8 cellular contexts compared by ENCODE assay signal in the genomic region with DNA sequence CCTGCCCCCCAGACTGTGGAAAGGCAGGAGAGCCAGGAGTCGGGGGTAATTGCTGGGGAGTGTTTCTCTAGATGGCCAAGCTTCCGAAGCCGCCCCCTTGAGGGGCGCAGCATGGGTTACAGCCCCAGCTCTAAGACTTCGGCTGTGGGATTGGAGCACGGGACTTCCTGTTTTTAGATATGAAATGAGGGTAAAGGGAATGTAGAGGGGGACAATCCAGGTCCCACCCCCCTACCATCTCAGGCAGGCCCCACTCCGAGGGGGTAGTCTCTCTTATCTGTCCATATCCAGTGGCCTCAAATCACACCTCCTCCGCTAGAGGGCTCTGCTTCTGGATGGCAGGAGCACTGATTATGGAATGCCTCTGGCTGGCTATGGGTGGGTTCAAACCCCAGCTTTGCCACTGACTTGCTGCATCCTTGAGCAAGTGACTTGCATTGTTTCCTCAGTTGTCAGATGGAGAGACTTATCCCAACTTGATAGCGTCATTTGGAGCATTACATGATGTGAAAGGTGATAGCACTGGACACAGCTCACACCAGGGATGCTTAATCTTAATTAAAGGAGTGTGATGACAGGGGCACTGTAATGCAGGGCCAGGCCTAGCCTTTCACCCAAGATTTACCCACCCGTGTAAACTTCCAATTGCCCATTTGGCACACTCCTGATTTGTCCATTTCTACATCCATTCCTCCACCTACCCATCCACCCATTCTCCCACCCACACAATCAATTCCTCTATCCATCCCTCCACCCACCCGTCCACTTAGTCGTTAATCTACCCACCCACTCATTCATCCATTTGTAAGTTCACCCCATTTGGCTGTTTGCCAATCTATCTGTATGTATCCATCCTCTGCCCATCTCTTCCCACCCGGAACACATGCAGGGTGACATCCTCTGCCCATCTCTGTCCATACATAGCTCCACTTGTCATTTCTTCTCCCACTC.
DNase-seq lines count a peak whose midpoint lies in the region; ATAC-seq and TF ChIP-seq lines count a peak whose summit lies in the region.

No MANE protein-coding gene starts in this region.

- DNase-seq in NCI-H526 (lab: John Stamatoyannopoulos, UW) (peak; percentile 1 to 45), NCI-H526 treated with DMSO at 0.1 percent for 48 hours (lab: John Stamatoyannopoulos, UW) (no peak), NCI-H146 (lab: John Stamatoyannopoulos, UW) (peak; percentile 60), activated T-cell treated with anti-CD3 and anti-CD28 coated beads for 1 hour (ENCODE audit: low read depth) (peak; percentile 11), fibroblast of peridontal ligament (ENCODE audit: extremely low read depth) (peak; percentile 45), nephron progenitor cell (peak; percentile 16)

- peaks cover 2% of the 10 kb centered on the region for H3K27me3 Mint-ChIP-seq in nephron progenitor cell (ENCODE audit: low read depth, poor library complexity)

- no peak overlapping the region for H3K27ac Mint-ChIP-seq in nephron progenitor cell

- ATAC-seq in GM18519 (IDR thresholded peaks at IDR 0.05; ENCODE audit: low FRiP score, unreplicated experiment): no peak
- no peak for ATAC-seq in GM21528 (IDR thresholded peaks at IDR 0.05; ENCODE audit: low FRiP score, unreplicated experiment)

- H3K36me3 Mint-ChIP-seq in nephron progenitor cell (ENCODE audit: low read depth): peaks cover 14% of the 10 kb centered on the region

- H3K4me1 Mint-ChIP-seq in nephron progenitor cell: peaks cover 22% of the 10 kb centered on the region

- H3K9me3 Mint-ChIP-seq in nephron progenitor cell: peaks cover 48% of the 10 kb centered on the region

- peak; percentile 36 for TF ChIP-seq CTCF in nephron progenitor cell (IDR thresholded peaks at IDR 0.05)

- H3K4me3 Mint-ChIP-seq in nephron progenitor cell: peak overlapping the region; percentile 57
